13 cellular contexts compared by ENCODE assay signal in the genomic region with DNA sequence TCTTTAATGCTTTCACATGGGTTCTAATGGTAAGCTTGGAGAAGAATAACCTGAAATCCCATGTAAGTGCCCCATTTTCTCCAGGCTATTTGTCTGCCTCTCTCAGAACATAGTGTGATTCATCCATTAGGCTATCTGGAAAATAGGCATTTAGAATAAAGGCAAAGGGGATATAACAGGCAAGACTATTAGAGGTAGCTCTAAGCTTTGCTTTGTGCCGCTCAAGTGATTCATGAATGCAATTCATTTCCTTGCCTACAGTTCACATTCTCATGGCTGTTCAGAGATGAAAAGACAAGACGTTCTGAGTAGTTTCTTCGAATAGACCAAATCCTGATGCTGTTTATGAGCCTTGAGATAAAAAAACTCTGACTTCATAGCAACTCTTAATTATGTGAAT.
DNase-seq lines count a peak whose midpoint lies in the region; ATAC-seq and TF ChIP-seq lines count a peak whose summit lies in the region.
"Had no signal": no experiment of that assay in that cellular context is flagged by ENCODE, and none has a peak within 500 bp of the region (broad histone marks: within the 10 kb centered on the region; RNA-seq: fewer than 3 reads in every experiment).

No MANE protein-coding gene starts in this region.

- H3K9me3 ChIP-seq in suprapubic skin, result no peaks in the 10 kb centered on the region

- peaks cover 98% of the 10 kb centered on the region for H3K4me1 Mint-ChIP-seq in activated T-cell treated with anti-CD3 and anti-CD28 coated beads, Interleukin-2, amount 50 U/mL, for 72 hours (ENCODE audit: low read depth)
- peaks cover 94% of the 10 kb centered on the region for H3K4me1 Mint-ChIP-seq in activated CD8-positive, alpha-beta T cell treated with anti-CD3 and anti-CD28 coated beads for 36 hours (ENCODE audit: low read depth)
- peaks cover 96 to 100% of the 10 kb centered on the region in 2 donors for H3K4me1 Mint-ChIP-seq in immature natural killer cell

- H3K4me1 ChIP-seq in suprapubic skin, result peaks cover 9% of the 10 kb centered on the region

- CTCF ChIA-PET in activated CD8-positive, alpha-beta T cell treated with anti-CD3 and anti-CD28 coated beads for 36 hours (lab: Charles Lee), result interaction anchor here (0.8 to 4.8 kb wide), 13 partner anchors 10 to 150 kb away, joined by 3 to 29 read pairs (median 4); no protein-coding TSS in a partner anchor

- TF ChIP-seq EP300 in suprapubic skin (IDR thresholded peaks at IDR 0.05), result no peak

- 19% methylated on average over 3 of the region's 3 CpGs for WGBS in suprapubic skin

- intact Hi-C loops in activated CD8-positive, alpha-beta T cell treated with anti-CD3 and anti-CD28 coated beads for 36 hours (cut with micrococcal nuclease), result loop anchor here (5.0 kb wide), 1 partner anchor 48 kb away; no protein-coding TSS in a partner anchor

- H3K36me3 Mint-ChIP-seq in activated T-cell treated with anti-CD3 and anti-CD28 coated beads, Interleukin-2, amount 50 U/mL, for 72 hours (ENCODE audit: insufficient read depth in 2 of 2), result peaks cover 0 to 2% of the 10 kb centered on the region in 2 donors
- H3K36me3 Mint-ChIP-seq in activated CD8-positive, alpha-beta T cell treated with anti-CD3 and anti-CD28 coated beads for 36 hours (ENCODE audit: low read depth), result peaks cover 40% of the 10 kb centered on the region
- no peaks in the 10 kb centered on the region for H3K36me3 Mint-ChIP-seq in immature natural killer cell

- POLR2A ChIA-PET in activated CD8-positive, alpha-beta T cell treated with anti-CD3 and anti-CD28 coated beads for 36 hours (lab: Charles Lee), result interaction anchor here (0.7 to 5.2 kb wide), 11 partner anchors 10 to 103 kb away, joined by 3 to 36 read pairs (median 6); partner anchors contain the start of gene ANKRD44

- H3K27me3 ChIP-seq in suprapubic skin, result no peaks in the 10 kb centered on the region

- no peak for TF ChIP-seq CTCF in activated CD8-positive, alpha-beta T cell treated with anti-CD3 and anti-CD28 coated beads for 36 hours (IDR thresholded peaks at IDR 0.05)
- TF ChIP-seq CTCF in suprapubic skin (IDR thresholded peaks at IDR 0.05), result no peak

- H3K27ac ChIP-seq in suprapubic skin, result peak overlapping the region; percentile 12

- ATAC-seq in activated T-cell treated with anti-CD3 and anti-CD28 coated beads, Interleukin-2, amount 50 U/mL, for 72 hours (replicated peaks in 1 of 2), result peak in 1 of 2 donors; percentile 14
- no peak for ATAC-seq in activated CD8-positive, alpha-beta T cell treated with anti-CD3 and anti-CD28 coated beads for 36 hours
- no peak for ATAC-seq in GM18511 (IDR thresholded peaks at IDR 0.05; ENCODE audit: unreplicated experiment)

- no peaks in the 10 kb centered on the region for H3K36me3 ChIP-seq in suprapubic skin

- no peaks in the 10 kb centered on the region for H3K27me3 Mint-ChIP-seq in activated T-cell treated with anti-CD3 and anti-CD28 coated beads, Interleukin-2, amount 50 U/mL, for 72 hours (ENCODE audit: low read depth)
- no peaks in the 10 kb centered on the region for H3K27me3 Mint-ChIP-seq in activated CD8-positive, alpha-beta T cell treated with anti-CD3 and anti-CD28 coated beads for 36 hours
- peaks cover 7 to 11% (median 9%) of the 10 kb centered on the region in 3 donors for H3K27me3 Mint-ChIP-seq in immature natural killer cell (ENCODE audit: low read depth in 3 of 3)

- no peak overlapping the region for H3K4me3 ChIP-seq in suprapubic skin

- DNase-seq in activated T-cell treated with anti-CD3 and anti-CD28 coated beads, Interleukin-2, amount 50 U/mL, for 72 hours, result no peak
- DNase-seq in activated T-cell treated with anti-CD3 and anti-CD28 coated beads, Interleukin-2, amount 50 U/mL, for 1 hour, result no peak
- DNase-seq in activated CD8-positive, alpha-beta T cell treated with anti-CD3 and anti-CD28 coated beads for 36 hours, result no peak
- no peak for DNase-seq in immature natural killer cell
- DNase-seq in suprapubic skin (ENCODE audit: low spot score in 2 of 2), result no peak
- DNase-seq in UCSD-AML1 (lab: John Stamatoyannopoulos, UW; ENCODE audit: unreplicated experiment), result no peak
- no peak for DNase-seq in stimulated activated naive CD4-positive, alpha-beta T cell treated with Interleukin-2 at 50 U/mL for 16 hours (lab: John Stamatoyannopoulos, UW)
- DNase-seq: cerebellar nuclear complex; islet precursor cell; NCI-H1417 treated with DMSO at 0.1 percent for 48 hours; nucleus accumbens; stimulated activated CD4-positive, alpha-beta T cell treated with anti-CD3 and anti-CD28 coated beads, Interleukin-2, amount 100 ng/mL, for 24 hours had no signal

- no peak for TF ChIP-seq POLR2A in suprapubic skin (IDR thresholded peaks at IDR 0.05)

- H3K9me3 Mint-ChIP-seq in activated T-cell treated with anti-CD3 and anti-CD28 coated beads, Interleukin-2, amount 50 U/mL, for 72 hours, result no peaks in the 10 kb centered on the region
- no peaks in the 10 kb centered on the region for H3K9me3 Mint-ChIP-seq in activated CD8-positive, alpha-beta T cell treated with anti-CD3 and anti-CD28 coated beads for 36 hours
- H3K9me3 Mint-ChIP-seq in immature natural killer cell, result no peaks in the 10 kb centered on the region

- peak overlapping the region; percentile 98 for H3K27ac Mint-ChIP-seq in activated T-cell treated with anti-CD3 and anti-CD28 coated beads, Interleukin-2, amount 50 U/mL, for 72 hours
- H3K27ac Mint-ChIP-seq in activated CD8-positive, alpha-beta T cell treated with anti-CD3 and anti-CD28 coated beads for 36 hours, result peak overlapping the region; percentile 97
- peak overlapping the region; percentile 90 to 99 (median 94) for H3K27ac Mint-ChIP-seq in immature natural killer cell

- H3K4me3 Mint-ChIP-seq in activated T-cell treated with anti-CD3 and anti-CD28 coated beads, Interleukin-2, amount 50 U/mL, for 72 hours, result peak overlapping the region; percentile 66 to 85
- H3K4me3 Mint-ChIP-seq in activated CD8-positive, alpha-beta T cell treated with anti-CD3 and anti-CD28 coated beads for 36 hours, result peak overlapping the region; percentile 64
- H3K4me3 Mint-ChIP-seq in immature natural killer cell, result peak overlapping the region; percentile 56 to 79 (median 64)
